In genomic region chr1:71222668-71223067, GRCh38 we compare ENCODE assay signal across 26 cellular contexts.
A peak's percentile ranks its signal among the peaks of the same experiment; 100 is the strongest.
DNase-seq lines count a peak whose midpoint lies in the region; ATAC-seq, FAIRE-seq and TF ChIP-seq lines count a peak whose summit lies in the region.
"Had no signal": no experiment of that assay in that cellular context is flagged by ENCODE, and none has a peak within 500 bp of the region (broad histone marks: within the 10 kb centered on the region; RNA-seq: fewer than 3 reads in every experiment).

No MANE protein-coding gene starts in this region.

- no peaks in the 10 kb centered on the region for H3K4me1 Mint-ChIP-seq in activated naive CD4-positive, alpha-beta T cell treated with anti-CD3 and anti-CD28 coated beads for 36 hours (ENCODE audit: low read depth)
- H3K4me1 Mint-ChIP-seq: stimulated activated effector memory CD8-positive, alpha-beta T cell treated with anti-CD3 and anti-CD28 coated beads, Interleukin-12 subunit alpha, Interleukin-12 subunit beta, amount 100 ng/mL, for 72 hours had no signal

- H3K27me3 ChIP-seq in K562 (ENCODE audit: control insufficient read depth in 2 of 2, insufficient read depth in 2 of 2, low read length in 2 of 2) (no peaks in the 10 kb centered on the region), brain microvascular endothelial cell (replicated peaks) (no peaks in the 10 kb centered on the region)
- H3K27me3 ChIP-seq: ascending aorta; BLaER1 treated with 17β-estradiol and CSF1 and Interleukin-3, amounts not matched to agents 10 nM and 100 nM; gastrocnemius medialis; suprapubic skin; uterus had no signal

- CTCF ChIA-PET in activated naive CD4-positive, alpha-beta T cell treated with anti-CD3 and anti-CD28 coated beads for 36 hours (lab: Charles Lee): no interaction called here
- CTCF ChIA-PET in K562 (lab: Yijun Ruan, JAX; ENCODE audit: low intra/inter-chr PET ratio): no interaction called here

- H3K4me1 ChIP-seq in K562 (replicated peaks in 1 of 2; ENCODE audit: control insufficient read depth in 2 of 2, insufficient read depth in 2 of 2, low read length in 2 of 2): no peaks in the 10 kb centered on the region
- H3K4me1 ChIP-seq: ascending aorta, gastrocnemius medialis, lower lobe of right lung, prostate gland, uterus had no signal

- H3K4me3 Mint-ChIP-seq in activated naive CD4-positive, alpha-beta T cell treated with anti-CD3 and anti-CD28 coated beads for 36 hours: no peak overlapping the region
- H3K4me3 Mint-ChIP-seq: activated T-cell treated with anti-CD3 and anti-CD28 coated beads, Interleukin-2, amount 50 U/mL, for 4 hours; stimulated activated effector memory CD8-positive, alpha-beta T cell treated with anti-CD3 and anti-CD28 coated beads, Interleukin-12 subunit alpha, Interleukin-12 subunit beta, amount 100 ng/mL, for 72 hours had no signal

- H2AFZ ChIP-seq in K562 (ENCODE audit: low read depth, low read length): no peak overlapping the region

- TF ChIP-seq POLR2A in NB4 (IDR thresholded peaks at IDR 0.05; ENCODE audit: extremely low read depth, insufficient read length) (no peak), K562 (conservative IDR thresholded peaks at IDR 0.05) (no peak)

- no peaks in the 10 kb centered on the region for H3K9me3 ChIP-seq in K562 (replicated peaks; ENCODE audit: control insufficient read depth, insufficient read depth, low read depth, low read length)
- H3K9me3 ChIP-seq: gastrocnemius medialis, lower lobe of right lung, prostate gland, suprapubic skin, uterus had no signal

- DNase-seq in activated naive CD4-positive, alpha-beta T cell treated with anti-CD3 and anti-CD28 coated beads for 36 hours: peak; percentile 5
- DNase-seq in activated naive CD4-positive, alpha-beta T cell treated with Interleukin-2 at 50 U/mL for 16 hours: no peak
- DNase-seq in NB4 (ENCODE audit: low read depth): peak; percentile 59
- DNase-seq in K562 (ENCODE audit: extremely low read depth in 1 of 4, low spot score in 3 of 4): no peak
- DNase-seq in renal cortical epithelial cell (ENCODE audit: low read depth): peak; percentile 2
- DNase-seq in brain microvascular endothelial cell: no peak
- no peak for DNase-seq in cerebellar cortex (ENCODE audit: low spot score)
- DNase-seq: ACHN; activated T-cell treated with anti-CD3 and anti-CD28 coated beads, Interleukin-2, amount 50 U/mL, for 4 hours; erythroblast; gastrocnemius medialis; GDM1; hypothalamus; lower lobe of right lung; NCI-H146; NCI-H524 treated with DMSO at 0.1 percent for 48 hours; T1000; uterus had no signal

- no peak for TF ChIP-seq RAD21 in K562 (CRISPR knock-in tag; conservative IDR thresholded peaks at IDR 0.05 in 1 of 2, IDR thresholded peaks at IDR 0.05 in 1 of 2)

- POLR2A ChIA-PET in K562 (lab: Yijun Ruan, JAX): no interaction called here

- intact Hi-C loops in activated naive CD4-positive, alpha-beta T cell treated with anti-CD3 and anti-CD28 coated beads for 36 hours (cut with micrococcal nuclease): no loop called here
- intact Hi-C loops in K562 (cut with micrococcal nuclease): no loop called here

- H3K27ac ChIP-seq in K562 (ENCODE audit: extremely low read depth, low read depth, low read length) (no peak overlapping the region), brain microvascular endothelial cell (no peak overlapping the region)
- H3K27ac ChIP-seq: ascending aorta; BLaER1 treated with 17β-estradiol and CSF1 and Interleukin-3, amounts not matched to agents 10 nM and 100 nM; lower lobe of right lung; prostate gland had no signal

- H3K9ac ChIP-seq in K562 (ENCODE audit: insufficient read depth in 1 of 2, low read depth in 2 of 2, low read length in 2 of 2): no peak overlapping the region
- H3K9ac ChIP-seq: BLaER1 treated with 17β-estradiol and CSF1 and Interleukin-3, amounts not matched to agents 10 nM and 100 nM had no signal

- H3K4me2 ChIP-seq in K562 (ENCODE audit: insufficient read depth, low read length): no peak overlapping the region
- H3K4me2 ChIP-seq: BLaER1 treated with 17β-estradiol and CSF1 and Interleukin-3, amounts not matched to agents 10 nM and 100 nM had no signal

- in situ Hi-C loops in K562 (cut with MboI): no loop called here
- in situ Hi-C loops in brain microvascular endothelial cell (cut with HindIII; ENCODE audit: low pct_ligation_motif_present, low sequenced_read_pairs): no loop called here

- ATAC-seq in K562 (no peak), GM19463 (IDR thresholded peaks at IDR 0.05; ENCODE audit: unreplicated experiment) (no peak)
- ATAC-seq: activated T-cell treated with anti-CD3 and anti-CD28 coated beads, Interleukin-2, amount 50 U/mL, for 4 hours; gastrocnemius medialis; lower lobe of right lung; stimulated activated effector memory CD8-positive, alpha-beta T cell treated with anti-CD3 and anti-CD28 coated beads, Interleukin-12 subunit alpha, Interleukin-12 subunit beta, amount 100 ng/mL, for 72 hours had no signal

- no peaks in the 10 kb centered on the region for H4K20me1 ChIP-seq in K562 (replicated peaks; ENCODE audit: control insufficient read depth, insufficient read depth, low read length)
- H4K20me1 ChIP-seq: BLaER1 treated with 17β-estradiol and CSF1 and Interleukin-3, amounts not matched to agents 10 nM and 100 nM had no signal

- BruUV-seq in K562 (replicated peaks; lab: Mats Ljungman, UMichigan): no TSS peak

- H3K36me3 Mint-ChIP-seq in activated naive CD4-positive, alpha-beta T cell treated with anti-CD3 and anti-CD28 coated beads for 36 hours (ENCODE audit: low read depth): no peaks in the 10 kb centered on the region
- H3K36me3 Mint-ChIP-seq: activated naive CD4-positive, alpha-beta T cell treated with anti-CD3 and anti-CD28 coated beads, Interleukin-2, amount 50 U/mL, for 72 hours; stimulated activated effector memory CD8-positive, alpha-beta T cell treated with anti-CD3 and anti-CD28 coated beads, Interleukin-12 subunit alpha, Interleukin-12 subunit beta, amount 100 ng/mL, for 72 hours had no signal

- H3K79me2 ChIP-seq in K562 (ENCODE audit: control insufficient read depth, insufficient read depth, low read length): no peaks in the 10 kb centered on the region

- TF ChIP-seq CTCF in NB4 (IDR thresholded peaks at IDR 0.05; ENCODE audit: low read depth, low read length) (no peak), K562 (IDR thresholded peaks at IDR 0.05 in 2 of 3, conservative IDR thresholded peaks at IDR 0.05 in 1 of 3; ENCODE audit: insufficient read depth in 2 of 3, low read depth in 1 of 3, low read length in 3 of 3) (no peak), brain microvascular endothelial cell (IDR thresholded peaks at IDR 0.05; ENCODE audit: low read depth, low read length, missing control alignments) (no peak)

- no peak for FAIRE-seq in K562 (lab: Jason Lieb, UNC)
- FAIRE-seq: keratinocyte had no signal

- TF ChIP-seq EP300 in K562 (IDR thresholded peaks at IDR 0.05; ENCODE audit: low read length): no peak

- H3K36me3 ChIP-seq in K562 (ENCODE audit: control insufficient read depth, insufficient read depth, low read length) (no peaks in the 10 kb centered on the region), brain microvascular endothelial cell (replicated peaks) (no peaks in the 10 kb centered on the region)
- H3K36me3 ChIP-seq: ascending aorta; BLaER1 treated with 17β-estradiol and CSF1 and Interleukin-3, amounts not matched to agents 10 nM and 100 nM; gastrocnemius medialis; lower lobe of right lung; prostate gland; suprapubic skin; uterus had no signal

- H3K27ac Mint-ChIP-seq in activated naive CD4-positive, alpha-beta T cell treated with anti-CD3 and anti-CD28 coated beads for 36 hours: no peak overlapping the region
- H3K27ac Mint-ChIP-seq: activated naive CD4-positive, alpha-beta T cell treated with anti-CD3 and anti-CD28 coated beads, Interleukin-2, amount 50 U/mL, for 72 hours; stimulated activated effector memory CD8-positive, alpha-beta T cell treated with anti-CD3 and anti-CD28 coated beads, Interleukin-12 subunit alpha, Interleukin-12 subunit beta, amount 100 ng/mL, for 72 hours had no signal

- no peaks in the 10 kb centered on the region for H3K9me1 ChIP-seq in K562 (ENCODE audit: control insufficient read depth, insufficient read depth, low read length)

- peaks cover 11% of the 10 kb centered on the region for H3K9me3 Mint-ChIP-seq in activated naive CD4-positive, alpha-beta T cell treated with anti-CD3 and anti-CD28 coated beads for 36 hours

- no peaks in the 10 kb centered on the region for H3K27me3 Mint-ChIP-seq in activated naive CD4-positive, alpha-beta T cell treated with anti-CD3 and anti-CD28 coated beads for 36 hours (ENCODE audit: low read depth)

- H3K4me3 ChIP-seq in NB4 (ENCODE audit: low read depth, low read length) (no peak overlapping the region), K562 (no peak overlapping the region), brain microvascular endothelial cell (ENCODE audit: low read depth, low read length) (no peak overlapping the region)
- H3K4me3 ChIP-seq: ascending aorta; BLaER1 treated with 17β-estradiol and CSF1 and Interleukin-3, amounts not matched to agents 10 nM and 100 nM; gastrocnemius medialis; lower lobe of right lung; prostate gland; suprapubic skin; uterus had no signal

- 0% methylated on average over 2 of the region's 2 CpGs for WGBS in K562 (ENCODE audit: insufficient coverage, low coverage, missing lambda C conversion rate)

TF ChIP-seq in K562, 482 proteins besides CTCF, POLR2A, EP300 and RAD21:
- TF ChIP-seq RBM25 (IDR thresholded peaks at IDR 0.05; ENCODE audit: low read depth, low read length, severe bottlenecking) (no peak), GATA2 (CRISPR knock-in tag; IDR thresholded peaks at IDR 0.05) (no peak), ZNF316 (IDR thresholded peaks at IDR 0.05) (peak; percentile 16; the same call in 1 of the 2 replicates), POLR2AphosphoS5 (IDR thresholded peaks at IDR 0.05; ENCODE audit: control insufficient read depth, insufficient read depth, low read depth, low read length) (no peak), BACH1 (tag; IDR thresholded peaks at IDR 0.05) (no peak)
TF ChIP-seq in K562: peak in this region for 1.

Comparison
In these comparisons a context has a peak if more than half of its experiments do, and no peak if none do; other contexts are left out.
1. DNase-seq: peak in activated naive CD4-positive, alpha-beta T cell treated with anti-CD3 and anti-CD28 coated beads for 36 hours (single experiment), NB4 (single experiment) and renal cortical epithelial cell (single experiment); none in activated naive CD4-positive, alpha-beta T cell treated with Interleukin-2 at 50 U/mL for 16 hours (single experiment), K562 (0 of 4), brain microvascular endothelial cell (single experiment) and cerebellar cortex (single experiment).